12 cellular contexts compared by ENCODE assay signal in genomic region chr14:68627050-68627867, GRCh38.
DNase-seq lines count a peak whose midpoint lies in the region; ATAC-seq and TF ChIP-seq lines count a peak whose summit lies in the region.
"Had no signal": no experiment of that assay in that cellular context is flagged by ENCODE, and none has a peak within 500 bp of the region (broad histone marks: within the 10 kb centered on the region; RNA-seq: fewer than 3 reads in every experiment).

No MANE protein-coding gene starts in this region.

- POLR2A ChIA-PET in MCF 10A (lab: Yijun Ruan, JAX) = interaction anchor here (0.6 to 1.4 kb wide), 2 partner anchors 10 to 15 kb away, joined by 3 read pairs; no protein-coding TSS in a partner anchor

- no peak overlapping the region for H3K4me3 ChIP-seq in breast epithelium
- H3K4me3 ChIP-seq in epithelial cell of proximal tubule (ENCODE audit: low read depth, low read length) = no peak overlapping the region
- no peak overlapping the region for H3K4me3 ChIP-seq in uterus
- H3K4me3 ChIP-seq in WERI-Rb-1 (ENCODE audit: low read depth, low read length) = no peak overlapping the region

- H3K4me1 Mint-ChIP-seq in MCF 10A (ENCODE audit: insufficient read depth, unreplicated experiment) = no peaks in the 10 kb centered on the region

- peak in 1 of 2 donors; percentile 76 for DNase-seq in breast epithelium (ENCODE audit: low spot score in 2 of 2)
- no peak for DNase-seq in MCF 10A (ENCODE audit: unreplicated experiment)
- DNase-seq in epithelial cell of proximal tubule (ENCODE audit: low read depth) = peak; percentile 84
- peak; percentile 22 for DNase-seq in myocyte (ENCODE audit: low read depth)
- peak in 1 of 2 donors; percentile 75 for DNase-seq in uterus
- no peak for DNase-seq in WERI-Rb-1
- DNase-seq in DMS114 treated with DMSO at 0.1 percent for 48 hours (lab: John Stamatoyannopoulos, UW; ENCODE audit: unreplicated experiment) = no peak
- DNase-seq: cerebellar nuclear complex, SIG-M5 had no signal

- peaks cover 4 to 17% of the 10 kb centered on the region in 2 donors for H3K4me1 ChIP-seq in breast epithelium
- no peaks in the 10 kb centered on the region for H3K4me1 ChIP-seq in uterus

- H3K4me3 Mint-ChIP-seq in MCF 10A (ENCODE audit: unreplicated experiment) = no peak overlapping the region

- CTCF ChIA-PET in MCF 10A (lab: Yijun Ruan, JAX) = interaction anchor here (0.6 kb wide), 1 partner anchor 37 kb away, joined by 4 read pairs; no protein-coding TSS in a partner anchor

- H3K36me3 Mint-ChIP-seq in MCF 10A (ENCODE audit: insufficient read depth, unreplicated experiment) = peaks cover 10% of the 10 kb centered on the region
- H3K36me3 Mint-ChIP-seq: stimulated activated effector memory CD8-positive, alpha-beta T cell treated with anti-CD3 and anti-CD28 coated beads, Interleukin-12 subunit alpha, Interleukin-12 subunit beta, amount 100 ng/mL, for 72 hours had no signal

- ATAC-seq in HG03520 (IDR thresholded peaks at IDR 0.05; ENCODE audit: unreplicated experiment) = no peak

- H3K27me3 ChIP-seq in breast epithelium (no peaks in the 10 kb centered on the region), uterus (no peaks in the 10 kb centered on the region), WERI-Rb-1 (ENCODE audit: insufficient read depth, low read depth, severe bottlenecking) (no peaks in the 10 kb centered on the region)

- H3K9me3 ChIP-seq in breast epithelium = no peaks in the 10 kb centered on the region
- no peaks in the 10 kb centered on the region for H3K9me3 ChIP-seq in uterus
- H3K9me3 ChIP-seq in WERI-Rb-1 (ENCODE audit: severe bottlenecking) = no peaks in the 10 kb centered on the region

- no peaks in the 10 kb centered on the region for H3K27me3 Mint-ChIP-seq in MCF 10A (ENCODE audit: insufficient read depth, unreplicated experiment)

- no peak overlapping the region for H3K27ac Mint-ChIP-seq in MCF 10A (ENCODE audit: low read depth, unreplicated experiment)
- H3K27ac Mint-ChIP-seq: GM23338; stimulated activated effector memory CD8-positive, alpha-beta T cell treated with anti-CD3 and anti-CD28 coated beads, Interleukin-12 subunit alpha, Interleukin-12 subunit beta, amount 100 ng/mL, for 72 hours had no signal

- intact Hi-C loops in breast epithelium (cut with DNase I; ENCODE audit: low total_unique reads) (no loop called here), MCF 10A (cut with micrococcal nuclease) (no loop called here), uterus (cut with DNase I; ENCODE audit: low total_unique reads) (no loop called here)

- TF ChIP-seq POLR2A in breast epithelium (IDR thresholded peaks at IDR 0.05) (no peak), uterus (IDR thresholded peaks at IDR 0.05) (no peak)

- BruUV-seq in MCF 10A (replicated peaks; lab: Mats Ljungman, UMichigan) = no TSS peak

- H3K9me3 Mint-ChIP-seq in MCF 10A (ENCODE audit: unreplicated experiment) = peaks cover 7% of the 10 kb centered on the region
- H3K9me3 Mint-ChIP-seq: GM23338; stimulated activated effector memory CD8-positive, alpha-beta T cell treated with anti-CD3 and anti-CD28 coated beads, Interleukin-12 subunit alpha, Interleukin-12 subunit beta, amount 100 ng/mL, for 72 hours had no signal

- H3K27ac ChIP-seq in breast epithelium (peak overlapping the region; percentile 94 to 95), uterus (peak overlapping the region; percentile 66 to 86), WERI-Rb-1 (no peak overlapping the region)

- TF ChIP-seq CTCF in breast epithelium (IDR thresholded peaks at IDR 0.05) (no peak), MCF 10A (IDR thresholded peaks at IDR 0.05; ENCODE audit: unreplicated experiment) (no peak), epithelial cell of proximal tubule (conservative IDR thresholded peaks at IDR 0.05; ENCODE audit: low read depth, low read length) (no peak), uterus (IDR thresholded peaks at IDR 0.05) (no peak), WERI-Rb-1 (IDR thresholded peaks at IDR 0.05; ENCODE audit: low read depth, low read length) (no peak)

- H3K36me3 ChIP-seq in breast epithelium = no peaks in the 10 kb centered on the region
- H3K36me3 ChIP-seq in uterus = no peaks in the 10 kb centered on the region
- H3K36me3 ChIP-seq in WERI-Rb-1 = no peaks in the 10 kb centered on the region

Comparison
In these comparisons a context has a peak if more than half of its experiments do, and no peak if none do; other contexts are left out.
1. DNase-seq: peak in epithelial cell of proximal tubule (single experiment) and myocyte (single experiment); none in MCF 10A (single experiment), WERI-Rb-1 (single experiment) and DMS114 treated with DMSO at 0.1 percent for 48 hours (single experiment).